Comparison of ENCODE assay signal across 8 cellular contexts in genomic region chr1:236064674-236065508, GRCh38. TPM values are rescaled to one million over a fixed set of nuclear protein-coding genes. Genes with fewer than 3 reads are reported as not detected.
DNase-seq lines count a peak whose midpoint lies in the region; ATAC-seq and TF ChIP-seq lines count a peak whose summit lies in the region.

A gene with protein sequence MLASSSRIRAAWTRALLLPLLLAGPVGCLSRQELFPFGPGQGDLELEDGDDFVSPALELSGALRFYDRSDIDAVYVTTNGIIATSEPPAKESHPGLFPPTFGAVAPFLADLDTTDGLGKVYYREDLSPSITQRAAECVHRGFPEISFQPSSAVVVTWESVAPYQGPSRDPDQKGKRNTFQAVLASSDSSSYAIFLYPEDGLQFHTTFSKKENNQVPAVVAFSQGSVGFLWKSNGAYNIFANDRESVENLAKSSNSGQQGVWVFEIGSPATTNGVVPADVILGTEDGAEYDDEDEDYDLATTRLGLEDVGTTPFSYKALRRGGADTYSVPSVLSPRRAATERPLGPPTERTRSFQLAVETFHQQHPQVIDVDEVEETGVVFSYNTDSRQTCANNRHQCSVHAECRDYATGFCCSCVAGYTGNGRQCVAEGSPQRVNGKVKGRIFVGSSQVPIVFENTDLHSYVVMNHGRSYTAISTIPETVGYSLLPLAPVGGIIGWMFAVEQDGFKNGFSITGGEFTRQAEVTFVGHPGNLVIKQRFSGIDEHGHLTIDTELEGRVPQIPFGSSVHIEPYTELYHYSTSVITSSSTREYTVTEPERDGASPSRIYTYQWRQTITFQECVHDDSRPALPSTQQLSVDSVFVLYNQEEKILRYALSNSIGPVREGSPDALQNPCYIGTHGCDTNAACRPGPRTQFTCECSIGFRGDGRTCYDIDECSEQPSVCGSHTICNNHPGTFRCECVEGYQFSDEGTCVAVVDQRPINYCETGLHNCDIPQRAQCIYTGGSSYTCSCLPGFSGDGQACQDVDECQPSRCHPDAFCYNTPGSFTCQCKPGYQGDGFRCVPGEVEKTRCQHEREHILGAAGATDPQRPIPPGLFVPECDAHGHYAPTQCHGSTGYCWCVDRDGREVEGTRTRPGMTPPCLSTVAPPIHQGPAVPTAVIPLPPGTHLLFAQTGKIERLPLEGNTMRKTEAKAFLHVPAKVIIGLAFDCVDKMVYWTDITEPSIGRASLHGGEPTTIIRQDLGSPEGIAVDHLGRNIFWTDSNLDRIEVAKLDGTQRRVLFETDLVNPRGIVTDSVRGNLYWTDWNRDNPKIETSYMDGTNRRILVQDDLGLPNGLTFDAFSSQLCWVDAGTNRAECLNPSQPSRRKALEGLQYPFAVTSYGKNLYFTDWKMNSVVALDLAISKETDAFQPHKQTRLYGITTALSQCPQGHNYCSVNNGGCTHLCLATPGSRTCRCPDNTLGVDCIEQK (minus strand): TSS chr1:236065090. CDS start chr1:236065079, 11 bp downstream.

- H3K36me3 Mint-ChIP-seq in osteocyte (ENCODE audit: unreplicated experiment): peaks cover 6% of the 10 kb centered on the region

- no peaks in the 10 kb centered on the region for H3K9me3 Mint-ChIP-seq in osteocyte (ENCODE audit: unreplicated experiment)

- POLR2A ChIA-PET in PC-3 (lab: Charles Lee; ENCODE audit: unreplicated experiment): interaction anchor here (0.6 kb wide), 2 partner anchors 49 to 199 kb away, joined by 3 to 8 read pairs; no protein-coding TSS in a partner anchor

- H3K4me3 ChIP-seq in PC-3 (ENCODE audit: low read length): peak within 1 kb of the TSS; percentile 81

- H3K9me2 ChIP-seq in PC-3 (replicated peaks; ENCODE audit: low read length): no peaks in the 10 kb centered on the region

- CTCF ChIA-PET in PC-3 (lab: Charles Lee): no interaction called here

- intact Hi-C loops in PC-3 (cut with micrococcal nuclease) (no loop called here), cardiac septum (cut with DNase I) (loop anchor here (5.0 to 10.0 kb wide), 4 partner anchors 48 to 560 kb away; partner anchors contain the start of genes B3GALNT2 and LYST)

- H3K4me1 ChIP-seq in PC-3 (ENCODE audit: insufficient read depth, low read length): peaks cover 6% of the 10 kb centered on the region; the same call in 1 of the 2 replicates

- BruUV-seq in PC-3 (replicated peaks; lab: Mats Ljungman, UMichigan): no TSS peak

- H3K4me3 Mint-ChIP-seq in osteocyte (ENCODE audit: unreplicated experiment): peak within 1 kb of the TSS; percentile 82

- H3K4me1 Mint-ChIP-seq in osteocyte (ENCODE audit: unreplicated experiment): peaks cover 12% of the 10 kb centered on the region

- H3K79me2 ChIP-seq in PC-3 (ENCODE audit: low read length): peaks cover 7% of the 10 kb centered on the region; the same call in 1 of the 2 replicates

- peak within 1 kb of the TSS; percentile 84 for H3K4me2 ChIP-seq in PC-3 (ENCODE audit: low read length)

- peak within 1 kb of the TSS; percentile 74 for H3K9ac ChIP-seq in PC-3 (ENCODE audit: low read length)

- H3K27ac Mint-ChIP-seq in osteocyte (ENCODE audit: unreplicated experiment): peak within 1 kb of the TSS; percentile 65

- H3K9me3 ChIP-seq in PC-3 (ENCODE audit: low read length): no peaks in the 10 kb centered on the region

- no peaks in the 10 kb centered on the region for H3K36me3 ChIP-seq in PC-3 (ENCODE audit: low read depth, low read length)

- no peaks in the 10 kb centered on the region for H3F3A ChIP-seq in PC-3 (ENCODE audit: low read length, unreplicated experiment)

- no peaks in the 10 kb centered on the region for H3K27me3 Mint-ChIP-seq in osteocyte (ENCODE audit: unreplicated experiment)

- no peak for TF ChIP-seq CTCF in PC-3 (conservative IDR thresholded peaks at IDR 0.05; ENCODE audit: low read depth, low read length)
- TF ChIP-seq CTCF in osteocyte (IDR thresholded peaks at IDR 0.05): peak; percentile 41

- H3K27ac ChIP-seq in PC-3 (ENCODE audit: low read length): no peak within 1 kb of the TSS

- no peaks in the 10 kb centered on the region for H4K20me1 ChIP-seq in PC-3 (ENCODE audit: low read length)

- ATAC-seq in GM21825 (IDR thresholded peaks at IDR 0.05; ENCODE audit: unreplicated experiment): peak; percentile 36
- ATAC-seq in PC-3: peak; percentile 78
- no peak for ATAC-seq in HG02938 (IDR thresholded peaks at IDR 0.05; ENCODE audit: unreplicated experiment)

- H2AFZ ChIP-seq in PC-3 (ENCODE audit: low read length): peak within 1 kb of the TSS; percentile 88

- DNase-seq in COLO668 (lab: John Stamatoyannopoulos, UW; ENCODE audit: unreplicated experiment) (peak; percentile 73), PC-3 (peak; percentile 71), amygdala (lab: John Stamatoyannopoulos, UW) (peak in 31 of 56 donors; percentile 11 to 66 (median 26)), cardiac septum (ENCODE audit: low spot score) (peak; percentile 93), osteocyte (ENCODE audit: extremely low spot score, unreplicated experiment) (peak; percentile 89), putamen (ENCODE audit: low spot score) (no peak)

- no peaks in the 10 kb centered on the region for H3K27me3 ChIP-seq in PC-3 (ENCODE audit: low read length)

RNA-seq across cellular contexts. Expression of the gene that starts here (rescaled TPM):
- total RNA-seq in PC-3 (2014; rRNA removed): 11.1 and 13.1 TPM in 2 replicates
- 42.1 TPM for total RNA-seq in cardiac septum
- total RNA-seq in osteocyte: 142 and 149 TPM in 2 replicates
